Comparison of ENCODE assay signal across 9 cellular contexts in genomic region chr6:53294095-53294494, GRCh38. TPM values are rescaled to one million over a fixed set of nuclear protein-coding genes. Genes with fewer than 3 reads are reported as not detected.
DNase-seq lines count a peak whose midpoint lies in the region; ATAC-seq, FAIRE-seq and TF ChIP-seq lines count a peak whose summit lies in the region.
"Had no signal": no experiment of that assay in that cellular context is flagged by ENCODE, and none has a peak within 500 bp of the region (broad histone marks: within the 10 kb centered on the region; RNA-seq: fewer than 3 reads in every experiment).

No MANE protein-coding gene starts in this region.

- H3K36me3 ChIP-seq in GM06990 (ENCODE audit: control insufficient read depth, insufficient read depth, low read length) (peaks cover 1% of the 10 kb centered on the region; the same call in 1 of the 2 replicates), brain microvascular endothelial cell (replicated peaks) (peaks cover 11% of the 10 kb centered on the region), neural cell (ENCODE audit: insufficient read depth, low read length) (no peaks in the 10 kb centered on the region), small intestine (ENCODE audit: control insufficient read depth in 2 of 2, insufficient read depth in 2 of 2, low read length in 2 of 2) (peaks cover 0 to 2% of the 10 kb centered on the region in 2 donors)

- ATAC-seq in GM19023 (IDR thresholded peaks at IDR 0.05; ENCODE audit: unreplicated experiment) = no peak

- no peak for TF ChIP-seq RAD21 in neural cell (conservative IDR thresholded peaks at IDR 0.05)

- H3K4me2 ChIP-seq in neural cell (ENCODE audit: low read length) = no peak overlapping the region

- H3K9ac ChIP-seq in neural cell (ENCODE audit: low read length) = no peak overlapping the region

- H3K9me2 ChIP-seq in neural cell (ENCODE audit: insufficient read depth, low read length) = no peaks in the 10 kb centered on the region

- no peaks in the 10 kb centered on the region for H3K4me1 ChIP-seq in small intestine (ENCODE audit: control insufficient read depth in 2 of 2, insufficient read depth in 1 of 2, low read depth in 1 of 2, low read length in 1 of 2)

- H2AFZ ChIP-seq in neural cell (ENCODE audit: low read depth, low read length) = no peak overlapping the region

- H3K79me2 ChIP-seq in neural cell (replicated peaks; ENCODE audit: insufficient read depth, low read length) = peaks cover 12% of the 10 kb centered on the region

- 86 to 97% (median 93%) methylated on average over 3 of the region's 3 CpGs for WGBS in small intestine, 3 donors

- TF ChIP-seq CTCF in GM06990 (IDR thresholded peaks at IDR 0.05; ENCODE audit: insufficient read depth, low read length, poor library complexity, severe bottlenecking) (peak; percentile 71), brain microvascular endothelial cell (IDR thresholded peaks at IDR 0.05; ENCODE audit: low read depth, low read length, missing control alignments) (peak; percentile 87), neural cell (IDR thresholded peaks at IDR 0.05; ENCODE audit: poor library complexity, severe bottlenecking) (peak; percentile 35)

- H3K27ac ChIP-seq in brain microvascular endothelial cell (no peak overlapping the region), neural cell (ENCODE audit: low read length) (no peak overlapping the region), small intestine (ENCODE audit: low read depth in 1 of 2, low read length in 1 of 2) (no peak overlapping the region)

- no peaks in the 10 kb centered on the region for H4K20me1 ChIP-seq in neural cell (ENCODE audit: insufficient read depth)

- H3K9me3 ChIP-seq in neural cell (ENCODE audit: low read length) = no peaks in the 10 kb centered on the region
- H3K9me3 ChIP-seq in small intestine (ENCODE audit: control insufficient read depth, low read depth) = no peaks in the 10 kb centered on the region
- H3K9me3 ChIP-seq: MG63 had no signal

- DNase-seq in GM06990 (ENCODE audit: extremely low read depth, insufficient read length) = no peak
- DNase-seq in Kasumi-1 (lab: John Stamatoyannopoulos, UW) = peak; percentile 6 to 17
- DNase-seq in brain microvascular endothelial cell = no peak
- DNase-seq in cerebellar nuclear complex (lab: John Stamatoyannopoulos, UW) = no peak
- DNase-seq in SIG-M5 (lab: John Stamatoyannopoulos, UW) = no peak
- no peak for DNase-seq in small intestine
- DNase-seq: MG63 had no signal

- H3F3A ChIP-seq in neural cell (ENCODE audit: insufficient read depth, low read length, poor library complexity, severe bottlenecking) = no peaks in the 10 kb centered on the region

- TF ChIP-seq EP300 in neural cell (conservative IDR thresholded peaks at IDR 0.05; ENCODE audit: poor library complexity, severe bottlenecking) = no peak

- FAIRE-seq in small intestine (lab: Jason Lieb, UNC) = no peak

- no peaks in the 10 kb centered on the region for H3K27me3 ChIP-seq in GM06990 (replicated peaks; ENCODE audit: control insufficient read depth, insufficient read depth, low read length)
- H3K27me3 ChIP-seq in brain microvascular endothelial cell (replicated peaks) = no peaks in the 10 kb centered on the region
- no peaks in the 10 kb centered on the region for H3K27me3 ChIP-seq in neural cell (ENCODE audit: insufficient read depth, low read depth, low read length)
- H3K27me3 ChIP-seq in small intestine (ENCODE audit: control insufficient read depth in 2 of 2, insufficient read depth in 2 of 2, low read length in 2 of 2) = no peaks in the 10 kb centered on the region
- H3K27me3 ChIP-seq: MG63 had no signal

- H3K4me3 ChIP-seq in GM06990 (replicated peaks; ENCODE audit: low read depth, low read length) (no peak overlapping the region), brain microvascular endothelial cell (ENCODE audit: low read depth, low read length) (no peak overlapping the region), neural cell (ENCODE audit: low read length) (no peak overlapping the region), small intestine (ENCODE audit: low read depth in 1 of 2, low read length in 2 of 2) (no peak overlapping the region)
- H3K4me3 ChIP-seq: MG63 had no signal

- in situ Hi-C loops in brain microvascular endothelial cell (cut with HindIII; ENCODE audit: low pct_ligation_motif_present, low sequenced_read_pairs) = no loop called here

TF ChIP-seq in neural cell, 6 proteins besides CTCF, POLR2A, EP300 and RAD21:
- TF ChIP-seq SMC3 (conservative IDR thresholded peaks at IDR 0.05; ENCODE audit: poor library complexity) = no peak
- no peak for TF ChIP-seq MXI1 (conservative IDR thresholded peaks at IDR 0.05; ENCODE audit: poor library complexity, severe bottlenecking)
- no peak for TF ChIP-seq EZH2 (IDR thresholded peaks at IDR 0.05; ENCODE audit: borderline replicate concordance, insufficient read depth, low read length, poor library complexity, severe bottlenecking)
- TF ChIP-seq REST (IDR thresholded peaks at IDR 0.05; ENCODE audit: borderline replicate concordance) = no peak
- no peak for TF ChIP-seq TAF1 (IDR thresholded peaks at IDR 0.05; ENCODE audit: low read depth)
- no peak for TF ChIP-seq POLR2AphosphoS5 (IDR thresholded peaks at IDR 0.05)

RNA-seq across cellular contexts. Expression of gene ELOVL5, which starts 54.7 kb away (rescaled TPM):
- polyA plus RNA-seq in neural cell (30.2 and 31.2 TPM in 2 replicates), small intestine (10 to 100 TPM in 2 of 3 donors, 1 to 10 TPM in 1; 6.3 to 33.3 (median 11.9) TPM)
- 72.8 and 74.4 TPM in 2 replicates for polyA minus RNA-seq in neural cell

Comparison
In these comparisons a context has a peak if more than half of its experiments do, and no peak if none do; other contexts are left out.
1. DNase-seq: peak in Kasumi-1 (2 of 2); none in GM06990 (single experiment), brain microvascular endothelial cell (single experiment), cerebellar nuclear complex (0 of 2), SIG-M5 (single experiment) and small intestine (single experiment).
2. CTCF ChIP-seq: peak in every context shown above with its lines; median percentile 87 in brain microvascular endothelial cell; 71 in GM06990; 35 in neural cell.